27 cellular contexts compared by ENCODE assay signal in genomic region chr13:31980842-31981241, GRCh38.
"Had no signal": no experiment of that assay in that cellular context is flagged by ENCODE, and none has a peak within 500 bp of the region (broad histone marks: within the 10 kb centered on the region; RNA-seq: fewer than 3 reads in every experiment).

No MANE protein-coding gene starts in this region.

- H3K27me3 Mint-ChIP-seq: brain, type B pancreatic cell had no signal

- H3K4me1 Mint-ChIP-seq: activated naive CD4-positive, alpha-beta T cell treated with anti-CD3 and anti-CD28 coated beads, Interleukin-2, amount 50 U/mL, for 24 hours; naive thymus-derived CD4-positive, alpha-beta T cell; neural crest cell had no signal

- H3K36me3 ChIP-seq: esophagus squamous epithelium, heart left ventricle, lower lobe of right lung, sigmoid colon, spleen, thoracic aorta, vagina, WERI-Rb-1 had no signal

- H3K36me3 Mint-ChIP-seq: activated naive CD4-positive, alpha-beta T cell treated with anti-CD3 and anti-CD28 coated beads, Interleukin-2, amount 50 U/mL, for 24 hours; brain; naive thymus-derived CD4-positive, alpha-beta T cell; type B pancreatic cell had no signal

- H3K27ac ChIP-seq: dorsolateral prefrontal cortex, esophagus squamous epithelium, heart left ventricle, lower lobe of right lung, sigmoid colon, spleen, thoracic aorta, vagina, WERI-Rb-1 had no signal

- H3K27me3 ChIP-seq: dorsolateral prefrontal cortex, esophagus squamous epithelium, heart left ventricle, sigmoid colon, spleen, vagina had no signal

- H3K27ac Mint-ChIP-seq: activated CD8-positive, alpha-beta T cell treated with anti-CD3 and anti-CD28 coated beads, Interleukin-2, amount 10 ng/mL, durations not matched to agents 7 days and 5 days; activated naive CD4-positive, alpha-beta T cell treated with anti-CD3 and anti-CD28 coated beads, Interleukin-2, amount 50 U/mL, for 24 hours; activated T-helper 1 cell treated with anti-CD3 and anti-CD28 coated beads, Interleukin-12 subunit alpha, Interleukin-12 subunit beta, Interleukin-2, Interleukin-4 antibody, amounts not matched to agents 30 ng/mL and 10 ng/mL and 1 ng/mL, durations not matched to agents 14 hours and 24 hours and 36 hours; brain; naive thymus-derived CD4-positive, alpha-beta T cell; T-helper 2 cell treated with Interferon-gamma antibody and Interleukin-4, amounts not matched to agents 5 μg/mL and 100 μg/mL, for 36 hours; type B pancreatic cell had no signal

- H3K9me3 ChIP-seq: esophagus squamous epithelium, heart left ventricle, lower lobe of right lung, sigmoid colon, spleen, thoracic aorta, vagina had no signal

- H3K4me3 Mint-ChIP-seq: activated CD8-positive, alpha-beta T cell treated with anti-CD3 and anti-CD28 coated beads, Interleukin-2, amount 10 ng/mL, durations not matched to agents 7 days and 5 days; activated naive CD4-positive, alpha-beta T cell treated with anti-CD3 and anti-CD28 coated beads, Interleukin-2, amount 50 U/mL, for 24 hours; activated T-helper 1 cell treated with anti-CD3 and anti-CD28 coated beads, Interleukin-12 subunit alpha, Interleukin-12 subunit beta, Interleukin-2, Interleukin-4 antibody, amounts not matched to agents 30 ng/mL and 10 ng/mL and 1 ng/mL, durations not matched to agents 14 hours and 24 hours and 36 hours; brain; naive thymus-derived CD4-positive, alpha-beta T cell; neural crest cell; T-helper 2 cell treated with Interferon-gamma antibody and Interleukin-4, amounts not matched to agents 5 μg/mL and 100 μg/mL, for 36 hours; type B pancreatic cell had no signal

- DNase-seq: activated CD4-positive, alpha-beta T cell treated with anti-CD3 and anti-CD28 coated beads, Interleukin-2, amount 50 U/mL, for 1 hour; activated CD4-positive, CD25-positive, alpha-beta regulatory T cell treated with anti-CD3 and anti-CD28 coated beads, Interleukin-2, amount 50 U/mL, for 72 hours; activated CD8-positive, alpha-beta T cell treated with anti-CD3 and anti-CD28 coated beads, Interleukin-2, amount 10 ng/mL, durations not matched to agents 7 days and 5 days; activated gamma-delta T cell treated with Interleukin-2 at 50 U/mL for 16 hours; anterior cingulate cortex; central memory CD4-positive, alpha-beta T cell; dorsolateral prefrontal cortex; esophagus squamous epithelium; heart left ventricle; islet precursor cell; lower lobe of right lung; naive thymus-derived CD4-positive, alpha-beta T cell; occipital lobe; posterior cingulate gyrus; sigmoid colon; spleen; stimulated activated CD4-positive, alpha-beta T cell treated with anti-CD3 and anti-CD28 coated beads, Interleukin-4, amount 100 ng/mL, for 24 hours; stimulated activated naive CD4-positive, alpha-beta T cell treated with Interleukin-2 at 50 U/mL for 16 hours; WERI-Rb-1 had no signal

- H3K4me3 ChIP-seq: dorsolateral prefrontal cortex, esophagus squamous epithelium, heart left ventricle, lower lobe of right lung, sigmoid colon, spleen, thoracic aorta, vagina had no signal

- H3K4me1 ChIP-seq: esophagus squamous epithelium, lower lobe of right lung, spleen, vagina had no signal

- H3K9me3 Mint-ChIP-seq: activated naive CD4-positive, alpha-beta T cell treated with anti-CD3 and anti-CD28 coated beads, Interleukin-2, amount 50 U/mL, for 24 hours; activated T-helper 1 cell treated with anti-CD3 and anti-CD28 coated beads, Interleukin-12 subunit alpha, Interleukin-12 subunit beta, Interleukin-2, Interleukin-4 antibody, amounts not matched to agents 30 ng/mL and 10 ng/mL and 1 ng/mL, durations not matched to agents 14 hours and 24 hours and 36 hours; brain; T-helper 2 cell treated with Interferon-gamma antibody and Interleukin-4, amounts not matched to agents 5 μg/mL and 100 μg/mL, for 36 hours; type B pancreatic cell had no signal

- ATAC-seq: activated CD8-positive, alpha-beta T cell treated with anti-CD3 and anti-CD28 coated beads, Interleukin-2, amount 10 ng/mL, durations not matched to agents 7 days and 5 days; heart left ventricle; lower lobe of right lung; naive thymus-derived CD4-positive, alpha-beta T cell had no signal
